Comparison of ENCODE assay signal across 1 cellular context in genomic region chr5:80255752-80256479, GRCh38.
TF ChIP-seq lines count a peak whose summit lies in the region.

Gene SERINC5, minus strand, starts transcription at chr5:80256048. Its CDS starts 126 bp downstream, at chr5:80255922.

TF ChIP-seq in HepG2, 621 proteins besides CTCF, POLR2A, EP300 and RAD21 (continued from another document and continues in another):
- TF ChIP-seq, protein P1, sequence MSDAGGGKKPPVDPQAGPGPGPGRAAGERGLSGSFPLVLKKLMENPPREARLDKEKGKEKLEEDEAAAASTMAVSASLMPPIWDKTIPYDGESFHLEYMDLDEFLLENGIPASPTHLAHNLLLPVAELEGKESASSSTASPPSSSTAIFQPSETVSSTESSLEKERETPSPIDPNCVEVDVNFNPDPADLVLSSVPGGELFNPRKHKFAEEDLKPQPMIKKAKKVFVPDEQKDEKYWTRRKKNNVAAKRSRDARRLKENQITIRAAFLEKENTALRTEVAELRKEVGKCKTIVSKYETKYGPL (CRISPR knock-in tag; IDR thresholded peaks at IDR 0.05) = peak; percentile 69; the same call in 1 of the 2 replicates
- TF ChIP-seq, protein P2, sequence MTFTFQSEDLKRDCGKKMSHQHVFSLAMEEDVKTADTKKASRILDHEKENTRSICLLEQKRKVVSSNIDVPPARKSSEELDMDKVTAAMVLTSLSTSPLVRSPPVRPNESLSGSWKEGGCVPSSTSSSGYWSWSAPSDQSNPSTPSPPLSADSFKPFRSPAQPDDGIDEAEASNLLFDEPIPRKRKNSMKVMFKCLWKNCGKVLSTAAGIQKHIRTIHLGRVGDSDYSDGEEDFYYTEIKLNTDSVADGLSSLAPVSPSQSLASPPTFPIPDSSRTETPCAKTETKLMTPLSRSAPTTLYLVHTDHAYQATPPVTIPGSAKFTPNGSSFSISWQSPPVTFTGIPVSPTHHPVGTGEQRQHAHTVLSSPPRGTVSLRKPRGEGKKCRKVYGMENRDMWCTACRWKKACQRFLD (CRISPR knock-in tag; IDR thresholded peaks at IDR 0.05; ENCODE audit: borderline replicate concordance) = no peak; the same call in 1 of the 2 replicates
- TF ChIP-seq HDAC1 (CRISPR knock-in tag; IDR thresholded peaks at IDR 0.05) (peak; percentile 55), ZNF546 (CRISPR knock-in tag; conservative IDR thresholded peaks at IDR 0.05) (0 out of 2 replicates have a peak, but pooled peaks have one; percentile 34), ZNF670 (CRISPR knock-in tag; IDR thresholded peaks at IDR 0.05; ENCODE audit: borderline replicate concordance) (no peak), ZBTB7B (CRISPR knock-in tag; IDR thresholded peaks at IDR 0.05) (peak; percentile 87), ZNF567 (CRISPR knock-in tag; IDR thresholded peaks at IDR 0.05; ENCODE audit: borderline replicate concordance) (no peak), SMAD3 (CRISPR knock-in tag; IDR thresholded peaks at IDR 0.05) (no peak), GFI1 (CRISPR knock-in tag; IDR thresholded peaks at IDR 0.05; ENCODE audit: borderline replicate concordance) (peak; percentile 70), ZNF501 (CRISPR knock-in tag; IDR thresholded peaks at IDR 0.05) (no peak), ZNF281 (CRISPR knock-in tag; IDR thresholded peaks at IDR 0.05; ENCODE audit: borderline replicate concordance) (no peak), SRF (IDR thresholded peaks at IDR 0.05; ENCODE audit: low read depth, low read length) (no peak), ZNF143 (CRISPR knock-in tag; IDR thresholded peaks at IDR 0.05) (no peak), ZMAT3 (CRISPR knock-in tag; conservative IDR thresholded peaks at IDR 0.05) (peak; percentile 69; the same call in 1 of the 2 replicates), UBTF (CRISPR knock-in tag; IDR thresholded peaks at IDR 0.05) (peak; percentile 95; the same call in 1 of the 2 replicates), ZBTB7A (CRISPR knock-in tag; IDR thresholded peaks at IDR 0.05) (peak; percentile 75; the same call in 1 of the 2 replicates), HDAC6 (IDR thresholded peaks at IDR 0.05; ENCODE audit: low read depth, low read length) (no peak), MZF1 (CRISPR knock-in tag; IDR thresholded peaks at IDR 0.05; ENCODE audit: borderline replicate concordance) (no peak), MTERF4 (CRISPR knock-in tag; IDR thresholded peaks at IDR 0.05) (no peak; the same call in 1 of the 2 replicates), ZNF317 (CRISPR knock-in tag; IDR thresholded peaks at IDR 0.05) (no peak), ZNF709 (CRISPR knock-in tag; IDR thresholded peaks at IDR 0.05) (peak; percentile 86), FOXK1 (CRISPR knock-in tag; IDR thresholded peaks at IDR 0.05; ENCODE audit: borderline replicate concordance, low read depth) (no peak), ZNF138 (CRISPR knock-in tag; IDR thresholded peaks at IDR 0.05; ENCODE audit: low read depth) (peak; percentile 92), GZF1 (CRISPR knock-in tag; IDR thresholded peaks at IDR 0.05) (no peak), ATM (IDR thresholded peaks at IDR 0.05; ENCODE audit: borderline replicate concordance) (no peak), ZNF34 (CRISPR knock-in tag; IDR thresholded peaks at IDR 0.05; ENCODE audit: borderline replicate concordance) (no peak), HOXA7 (CRISPR knock-in tag; IDR thresholded peaks at IDR 0.05) (no peak), ZC3H4 (CRISPR knock-in tag; IDR thresholded peaks at IDR 0.05; ENCODE audit: borderline replicate concordance) (no peak), CENPBD1 (CRISPR knock-in tag; IDR thresholded peaks at IDR 0.05; ENCODE audit: borderline replicate concordance, low read depth) (peak; percentile 64; the same call in 1 of the 2 replicates), ZNF563 (CRISPR knock-in tag; IDR thresholded peaks at IDR 0.05) (no peak; the same call in 1 of the 2 replicates), ZNF230 (CRISPR knock-in tag; IDR thresholded peaks at IDR 0.05) (0 out of 2 replicates have a peak, but pooled peaks have one; percentile 78), SMARCC2 (IDR thresholded peaks at IDR 0.05) (no peak), FIP1L1 (IDR thresholded peaks at IDR 0.05; ENCODE audit: borderline replicate concordance, insufficient read depth, low read depth, low read length) (no peak), HCFC1 (IDR thresholded peaks at IDR 0.05; ENCODE audit: low read depth, low read length) (no peak), MTF2 (CRISPR knock-in tag; IDR thresholded peaks at IDR 0.05; ENCODE audit: borderline replicate concordance) (peak; percentile 72; the same call in 1 of the 2 replicates), MIER2 (CRISPR knock-in tag; IDR thresholded peaks at IDR 0.05) (no peak), ZNF788 (CRISPR knock-in tag; IDR thresholded peaks at IDR 0.05; ENCODE audit: borderline replicate concordance) (peak; percentile 72), YEATS2 (CRISPR knock-in tag; IDR thresholded peaks at IDR 0.05; ENCODE audit: borderline replicate concordance) (no peak), ZNF841 (CRISPR knock-in tag; IDR thresholded peaks at IDR 0.05; ENCODE audit: borderline replicate concordance) (0 out of 2 replicates have a peak, but pooled peaks have one; percentile 43)
- TF ChIP-seq, protein P3, sequence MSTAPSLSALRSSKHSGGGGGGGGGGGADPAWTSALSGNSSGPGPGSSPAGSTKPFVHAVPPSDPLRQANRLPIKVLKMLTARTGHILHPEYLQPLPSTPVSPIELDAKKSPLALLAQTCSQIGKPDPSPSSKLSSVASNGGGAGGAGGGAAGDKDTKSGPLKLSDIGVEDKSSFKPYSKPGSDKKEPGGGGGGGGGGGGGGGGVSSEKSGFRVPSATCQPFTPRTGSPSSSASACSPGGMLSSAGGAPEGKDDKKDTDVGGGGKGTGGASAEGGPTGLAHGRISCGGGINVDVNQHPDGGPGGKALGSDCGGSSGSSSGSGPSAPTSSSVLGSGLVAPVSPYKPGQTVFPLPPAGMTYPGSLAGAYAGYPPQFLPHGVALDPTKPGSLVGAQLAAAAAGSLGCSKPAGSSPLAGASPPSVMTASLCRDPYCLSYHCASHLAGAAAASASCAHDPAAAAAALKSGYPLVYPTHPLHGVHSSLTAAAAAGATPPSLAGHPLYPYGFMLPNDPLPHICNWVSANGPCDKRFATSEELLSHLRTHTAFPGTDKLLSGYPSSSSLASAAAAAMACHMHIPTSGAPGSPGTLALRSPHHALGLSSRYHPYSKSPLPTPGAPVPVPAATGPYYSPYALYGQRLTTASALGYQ (CRISPR knock-in tag; IDR thresholded peaks at IDR 0.05) = 0 out of 2 replicates have a peak, but pooled peaks have one; percentile 17
- TF ChIP-seq, protein P4, sequence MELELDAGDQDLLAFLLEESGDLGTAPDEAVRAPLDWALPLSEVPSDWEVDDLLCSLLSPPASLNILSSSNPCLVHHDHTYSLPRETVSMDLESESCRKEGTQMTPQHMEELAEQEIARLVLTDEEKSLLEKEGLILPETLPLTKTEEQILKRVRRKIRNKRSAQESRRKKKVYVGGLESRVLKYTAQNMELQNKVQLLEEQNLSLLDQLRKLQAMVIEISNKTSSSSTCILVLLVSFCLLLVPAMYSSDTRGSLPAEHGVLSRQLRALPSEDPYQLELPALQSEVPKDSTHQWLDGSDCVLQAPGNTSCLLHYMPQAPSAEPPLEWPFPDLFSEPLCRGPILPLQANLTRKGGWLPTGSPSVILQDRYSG (CRISPR knock-in tag; IDR thresholded peaks at IDR 0.05) = no peak
- TF ChIP-seq, protein P5, sequence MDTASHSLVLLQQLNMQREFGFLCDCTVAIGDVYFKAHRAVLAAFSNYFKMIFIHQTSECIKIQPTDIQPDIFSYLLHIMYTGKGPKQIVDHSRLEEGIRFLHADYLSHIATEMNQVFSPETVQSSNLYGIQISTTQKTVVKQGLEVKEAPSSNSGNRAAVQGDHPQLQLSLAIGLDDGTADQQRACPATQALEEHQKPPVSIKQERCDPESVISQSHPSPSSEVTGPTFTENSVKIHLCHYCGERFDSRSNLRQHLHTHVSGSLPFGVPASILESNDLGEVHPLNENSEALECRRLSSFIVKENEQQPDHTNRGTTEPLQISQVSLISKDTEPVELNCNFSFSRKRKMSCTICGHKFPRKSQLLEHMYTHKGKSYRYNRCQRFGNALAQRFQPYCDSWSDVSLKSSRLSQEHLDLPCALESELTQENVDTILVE (CRISPR knock-in tag; IDR thresholded peaks at IDR 0.05) = no peak
- TF ChIP-seq, protein P6, sequence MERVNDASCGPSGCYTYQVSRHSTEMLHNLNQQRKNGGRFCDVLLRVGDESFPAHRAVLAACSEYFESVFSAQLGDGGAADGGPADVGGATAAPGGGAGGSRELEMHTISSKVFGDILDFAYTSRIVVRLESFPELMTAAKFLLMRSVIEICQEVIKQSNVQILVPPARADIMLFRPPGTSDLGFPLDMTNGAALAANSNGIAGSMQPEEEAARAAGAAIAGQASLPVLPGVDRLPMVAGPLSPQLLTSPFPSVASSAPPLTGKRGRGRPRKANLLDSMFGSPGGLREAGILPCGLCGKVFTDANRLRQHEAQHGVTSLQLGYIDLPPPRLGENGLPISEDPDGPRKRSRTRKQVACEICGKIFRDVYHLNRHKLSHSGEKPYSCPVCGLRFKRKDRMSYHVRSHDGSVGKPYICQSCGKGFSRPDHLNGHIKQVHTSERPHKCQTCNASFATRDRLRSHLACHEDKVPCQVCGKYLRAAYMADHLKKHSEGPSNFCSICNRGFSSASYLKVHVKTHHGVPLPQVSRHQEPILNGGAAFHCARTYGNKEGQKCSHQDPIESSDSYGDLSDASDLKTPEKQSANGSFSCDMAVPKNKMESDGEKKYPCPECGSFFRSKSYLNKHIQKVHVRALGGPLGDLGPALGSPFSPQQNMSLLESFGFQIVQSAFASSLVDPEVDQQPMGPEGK (CRISPR knock-in tag; IDR thresholded peaks at IDR 0.05) = no peak; the same call in 1 of the 2 replicates
- TF ChIP-seq, protein P7, sequence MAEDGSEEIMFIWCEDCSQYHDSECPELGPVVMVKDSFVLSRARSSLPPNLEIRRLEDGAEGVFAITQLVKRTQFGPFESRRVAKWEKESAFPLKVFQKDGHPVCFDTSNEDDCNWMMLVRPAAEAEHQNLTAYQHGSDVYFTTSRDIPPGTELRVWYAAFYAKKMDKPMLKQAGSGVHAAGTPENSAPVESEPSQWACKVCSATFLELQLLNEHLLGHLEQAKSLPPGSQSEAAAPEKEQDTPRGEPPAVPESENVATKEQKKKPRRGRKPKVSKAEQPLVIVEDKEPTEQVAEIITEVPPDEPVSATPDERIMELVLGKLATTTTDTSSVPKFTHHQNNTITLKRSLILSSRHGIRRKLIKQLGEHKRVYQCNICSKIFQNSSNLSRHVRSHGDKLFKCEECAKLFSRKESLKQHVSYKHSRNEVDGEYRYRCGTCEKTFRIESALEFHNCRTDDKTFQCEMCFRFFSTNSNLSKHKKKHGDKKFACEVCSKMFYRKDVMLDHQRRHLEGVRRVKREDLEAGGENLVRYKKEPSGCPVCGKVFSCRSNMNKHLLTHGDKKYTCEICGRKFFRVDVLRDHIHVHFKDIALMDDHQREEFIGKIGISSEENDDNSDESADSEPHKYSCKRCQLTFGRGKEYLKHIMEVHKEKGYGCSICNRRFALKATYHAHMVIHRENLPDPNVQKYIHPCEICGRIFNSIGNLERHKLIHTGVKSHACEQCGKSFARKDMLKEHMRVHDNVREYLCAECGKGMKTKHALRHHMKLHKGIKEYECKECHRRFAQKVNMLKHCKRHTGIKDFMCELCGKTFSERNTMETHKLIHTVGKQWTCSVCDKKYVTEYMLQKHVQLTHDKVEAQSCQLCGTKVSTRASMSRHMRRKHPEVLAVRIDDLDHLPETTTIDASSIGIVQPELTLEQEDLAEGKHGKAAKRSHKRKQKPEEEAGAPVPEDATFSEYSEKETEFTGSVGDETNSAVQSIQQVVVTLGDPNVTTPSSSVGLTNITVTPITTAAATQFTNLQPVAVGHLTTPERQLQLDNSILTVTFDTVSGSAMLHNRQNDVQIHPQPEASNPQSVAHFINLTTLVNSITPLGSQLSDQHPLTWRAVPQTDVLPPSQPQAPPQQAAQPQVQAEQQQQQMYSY (CRISPR knock-in tag; IDR thresholded peaks at IDR 0.05) = peak; percentile 46
